ENCODE assay signal across 9 cellular contexts in genomic region chr6:71621918-71622519, GRCh38.
A peak's percentile ranks its signal among the peaks of the same experiment; 100 is the strongest.
DNase-seq lines count a peak whose midpoint lies in the region; ATAC-seq, FAIRE-seq and TF ChIP-seq lines count a peak whose summit lies in the region.
"Had no signal": no experiment of that assay in that cellular context is flagged by ENCODE, and none has a peak within 500 bp of the region (broad histone marks: within the 10 kb centered on the region; RNA-seq: fewer than 3 reads in every experiment).

No MANE protein-coding gene starts in this region.

- peak; percentile 61 for TF ChIP-seq CTCF in choroid plexus epithelial cell (conservative IDR thresholded peaks at IDR 0.05; ENCODE audit: low read depth, low read length)
- peak; percentile 59 for TF ChIP-seq CTCF in progenitor cell of endocrine pancreas (IDR thresholded peaks at IDR 0.05; ENCODE audit: unreplicated experiment)
- TF ChIP-seq CTCF in kidney (IDR thresholded peaks at IDR 0.05; ENCODE audit: borderline replicate concordance, extremely low read depth, insufficient read depth), result no peak

- H3K4me1 ChIP-seq in kidney (ENCODE audit: control insufficient read depth in 1 of 2, insufficient read depth in 1 of 2, low read depth in 1 of 2, low read length in 2 of 2), result no peaks in the 10 kb centered on the region

- DNase-seq in NCI-H1694 (lab: John Stamatoyannopoulos, UW) (peak; percentile 13), NCI-H1694 treated with DMSO at 0.1 percent for 48 hours (lab: John Stamatoyannopoulos, UW) (no peak), MV-4-11 (lab: John Stamatoyannopoulos, UW) (peak; percentile 0), choroid plexus epithelial cell (ENCODE audit: low read depth) (peak; percentile 31), progenitor cell of endocrine pancreas (ENCODE audit: low spot score, unreplicated experiment) (no peak), HK-2 (ENCODE audit: unreplicated experiment) (no peak), kidney (no peak)

- H3K4me3 Mint-ChIP-seq in progenitor cell of endocrine pancreas (ENCODE audit: low read depth), result no peak overlapping the region
- H3K4me3 Mint-ChIP-seq: B cell had no signal

- H3K4me1 Mint-ChIP-seq in progenitor cell of endocrine pancreas (ENCODE audit: low read depth), result no peaks in the 10 kb centered on the region
- H3K4me1 Mint-ChIP-seq: B cell had no signal

- H3K36me3 Mint-ChIP-seq in progenitor cell of endocrine pancreas (ENCODE audit: insufficient read depth), result peaks cover 3% of the 10 kb centered on the region

- no peak for ATAC-seq in GM21619 (IDR thresholded peaks at IDR 0.05; ENCODE audit: unreplicated experiment)

- no peak overlapping the region for H3K27ac Mint-ChIP-seq in progenitor cell of endocrine pancreas
- H3K27ac Mint-ChIP-seq: B cell had no signal

- H3K36me3 ChIP-seq in kidney (ENCODE audit: control insufficient read depth in 1 of 2, insufficient read depth in 2 of 2, low read length in 2 of 2), result no peaks in the 10 kb centered on the region

- intact Hi-C loops in kidney (cut with DNase I), result no loop called here

- H3K27me3 Mint-ChIP-seq in progenitor cell of endocrine pancreas, result no peaks in the 10 kb centered on the region

- no peaks in the 10 kb centered on the region for H3K9me3 ChIP-seq in kidney (ENCODE audit: control insufficient read depth in 1 of 2, low read length in 2 of 2)

- H3K9me3 Mint-ChIP-seq in progenitor cell of endocrine pancreas (ENCODE audit: low read depth), result peaks cover 19% of the 10 kb centered on the region

- H3K4me3 ChIP-seq in choroid plexus epithelial cell (ENCODE audit: low read depth, low read length) (no peak overlapping the region), kidney (ENCODE audit: low read length in 2 of 2) (no peak overlapping the region)

- no peak for FAIRE-seq in kidney (lab: Jason Lieb, UNC)

- no peak overlapping the region for H3K27ac ChIP-seq in kidney (ENCODE audit: low read depth in 2 of 2, low read length in 2 of 2)

- no peak overlapping the region for H3K9ac ChIP-seq in kidney (ENCODE audit: low read length in 2 of 2)

Comparison
In these comparisons a context has a peak if more than half of its experiments do, and no peak if none do; other contexts are left out.
1. DNase-seq: peak in NCI-H1694 (single experiment), MV-4-11 (single experiment) and choroid plexus epithelial cell (single experiment); none in NCI-H1694 treated with DMSO at 0.1 percent for 48 hours (single experiment), progenitor cell of endocrine pancreas (single experiment), HK-2 (single experiment) and kidney (single experiment).